In genomic region chr13:51603716-51604115, GRCh38 we compare ENCODE assay signal across 18 cellular contexts. TPM values are rescaled to one million over a fixed set of nuclear protein-coding genes. Genes with fewer than 3 reads are reported as not detected.
DNase-seq lines count a peak whose midpoint lies in the region; ATAC-seq, FAIRE-seq and TF ChIP-seq lines count a peak whose summit lies in the region.
"Had no signal": no experiment of that assay in that cellular context is flagged by ENCODE, and none has a peak within 500 bp of the region (broad histone marks: within the 10 kb centered on the region; RNA-seq: fewer than 3 reads in every experiment).

No MANE protein-coding gene starts in this region.

- TF ChIP-seq RAD21 in HepG2 (CRISPR knock-in tag; IDR thresholded peaks at IDR 0.05), result no peak

- H2AFZ ChIP-seq in HepG2 (ENCODE audit: low read length), result no peak overlapping the region
- H2AFZ ChIP-seq in mammary epithelial cell (ENCODE audit: low read depth, low read length), result no peak overlapping the region

- no peak for TF ChIP-seq CTCF in right lobe of liver (IDR thresholded peaks at IDR 0.05)
- TF ChIP-seq CTCF in HepG2 (CRISPR knock-in tag; IDR thresholded peaks at IDR 0.05), result no peak
- no peak for TF ChIP-seq CTCF in mammary epithelial cell (conservative IDR thresholded peaks at IDR 0.05 in 1 of 2, IDR thresholded peaks at IDR 0.05 in 1 of 2; ENCODE audit: extremely low read depth in 1 of 2, insufficient read depth in 1 of 2, low read depth in 1 of 2, low read length in 2 of 2)
- TF ChIP-seq CTCF in progenitor cell of endocrine pancreas (IDR thresholded peaks at IDR 0.05; ENCODE audit: unreplicated experiment), result no peak

- H3K27me3 Mint-ChIP-seq in progenitor cell of endocrine pancreas, result no peaks in the 10 kb centered on the region
- no peaks in the 10 kb centered on the region for H3K27me3 Mint-ChIP-seq in activated CD8-positive, alpha-beta memory T cell treated with anti-CD3 and anti-CD28 coated beads, Interleukin-2, amount 10 ng/mL, durations not matched to agents 7 days and 5 days
- H3K27me3 Mint-ChIP-seq: CD4-positive, alpha-beta memory T cell had no signal

- H3K4me1 Mint-ChIP-seq in progenitor cell of endocrine pancreas (ENCODE audit: low read depth), result peaks cover 4% of the 10 kb centered on the region
- H3K4me1 Mint-ChIP-seq in activated CD8-positive, alpha-beta memory T cell treated with anti-CD3 and anti-CD28 coated beads, Interleukin-2, amount 10 ng/mL, durations not matched to agents 7 days and 5 days, result peaks cover 12% of the 10 kb centered on the region

- ATAC-seq in right lobe of liver (peak; percentile 26 to 72 (median 58)), HepG2 (no peak), left lobe of liver (peak; percentile 60), GM21723 (IDR thresholded peaks at IDR 0.05; ENCODE audit: unreplicated experiment) (no peak)
- ATAC-seq in activated CD8-positive, alpha-beta memory T cell treated with anti-CD3 and anti-CD28 coated beads, Interleukin-2, amount 10 ng/mL, durations not matched to agents 7 days and 5 days, result no peak

- POLR2A ChIA-PET in HepG2 (lab: Yijun Ruan, JAX), result no interaction called here

- H3K9ac ChIP-seq in HepG2 (ENCODE audit: insufficient read depth, low read depth, low read length), result no peak overlapping the region
- H3K9ac ChIP-seq in mammary epithelial cell (ENCODE audit: insufficient read depth, low read length), result no peak overlapping the region
- H3K9ac ChIP-seq: BLaER1 had no signal

- intact Hi-C loops in right lobe of liver (cut with DNase I) (no loop called here), HepG2 (cut with micrococcal nuclease; ENCODE audit: unreplicated experiment) (no loop called here), mammary epithelial cell (cut with micrococcal nuclease) (no loop called here)

- TF ChIP-seq EP300 in HepG2 (IDR thresholded peaks at IDR 0.05; ENCODE audit: low read depth in 2 of 2, low read length in 2 of 2) (no peak), HepG2 (CRISPR knock-in tag; IDR thresholded peaks at IDR 0.05; ENCODE audit: borderline replicate concordance) (no peak)

- BruUV-seq in HepG2 (replicated peaks; lab: Mats Ljungman, UMichigan), result no TSS peak
- BruUV-seq in mammary epithelial cell (replicated peaks; lab: Mats Ljungman, UMichigan), result no TSS peak

- H3K9me3 Mint-ChIP-seq in progenitor cell of endocrine pancreas (ENCODE audit: low read depth), result no peaks in the 10 kb centered on the region
- no peaks in the 10 kb centered on the region for H3K9me3 Mint-ChIP-seq in activated CD8-positive, alpha-beta memory T cell treated with anti-CD3 and anti-CD28 coated beads, Interleukin-2, amount 10 ng/mL, durations not matched to agents 7 days and 5 days (ENCODE audit: low read depth)
- H3K9me3 Mint-ChIP-seq: CD14-positive monocyte; CD4-positive, alpha-beta memory T cell had no signal

- in situ Hi-C loops in HepG2 (cut with HindIII; ENCODE audit: extremely low pct_ligation_motif_present, low pct_unique_long_range_greater_than_20kb), result no loop called here
- in situ Hi-C loops in mammary epithelial cell (cut with MboI; ENCODE audit: low sequenced_read_pairs in 2 of 2), result no loop called here

- no peak overlapping the region for H3K27ac Mint-ChIP-seq in progenitor cell of endocrine pancreas
- H3K27ac Mint-ChIP-seq in activated CD8-positive, alpha-beta memory T cell treated with anti-CD3 and anti-CD28 coated beads, Interleukin-2, amount 10 ng/mL, durations not matched to agents 7 days and 5 days, result no peak overlapping the region
- H3K27ac Mint-ChIP-seq: CD4-positive, alpha-beta memory T cell had no signal

- H3K27ac ChIP-seq in right lobe of liver (no peak overlapping the region), HepG2 (ENCODE audit: extremely low read length, insufficient read depth, low read length) (no peak overlapping the region), mammary epithelial cell (ENCODE audit: insufficient read depth, low read depth, low read length) (no peak overlapping the region)
- H3K27ac ChIP-seq: BLaER1 had no signal

- no peaks in the 10 kb centered on the region for H3K9me3 ChIP-seq in right lobe of liver
- no peaks in the 10 kb centered on the region for H3K9me3 ChIP-seq in HepG2 (ENCODE audit: low read length)
- no peaks in the 10 kb centered on the region for H3K9me3 ChIP-seq in mammary epithelial cell (replicated peaks; ENCODE audit: insufficient read depth, low read length)

- no peaks in the 10 kb centered on the region for H3K27me3 ChIP-seq in right lobe of liver
- H3K27me3 ChIP-seq in HepG2 (ENCODE audit: control insufficient read depth in 1 of 2, insufficient read depth in 2 of 2, low read length in 2 of 2), result no peaks in the 10 kb centered on the region
- H3K27me3 ChIP-seq in mammary epithelial cell (ENCODE audit: insufficient read depth, low read length), result no peaks in the 10 kb centered on the region
- H3K27me3 ChIP-seq: BLaER1 had no signal

- no peak overlapping the region for H3K4me2 ChIP-seq in HepG2 (ENCODE audit: low read depth, low read length)
- no peak overlapping the region for H3K4me2 ChIP-seq in mammary epithelial cell (ENCODE audit: insufficient read depth, low read depth, low read length)
- H3K4me2 ChIP-seq: BLaER1 had no signal

- DNase-seq in right lobe of liver, result no peak
- no peak for DNase-seq in HepG2 (ENCODE audit: low spot score)
- DNase-seq in mammary epithelial cell, result peak; percentile 45
- no peak for DNase-seq in left lobe of liver (ENCODE audit: low spot score)
- DNase-seq in progenitor cell of endocrine pancreas (ENCODE audit: low spot score, unreplicated experiment), result no peak
- DNase-seq in activated CD8-positive, alpha-beta memory T cell treated with anti-CD3 and anti-CD28 coated beads, Interleukin-2, amount 10 ng/mL, durations not matched to agents 7 days and 5 days, result no peak
- DNase-seq: 8988T; CD4-positive, alpha-beta memory T cell; DMS153; DMS79; GDM1; H9 had no signal

- peaks cover 8% of the 10 kb centered on the region for H4K20me1 ChIP-seq in HepG2 (ENCODE audit: insufficient read depth, low read length)
- no peaks in the 10 kb centered on the region for H4K20me1 ChIP-seq in mammary epithelial cell (ENCODE audit: insufficient read depth, low read length)

- H3K4me3 ChIP-seq in right lobe of liver (no peak overlapping the region), HepG2 (replicated peaks in 1 of 3; ENCODE audit: insufficient read depth in 1 of 3, low read depth in 2 of 3, low read length in 3 of 3) (no peak overlapping the region), mammary epithelial cell (replicated peaks in 1 of 3; ENCODE audit: insufficient read depth in 1 of 3, low read depth in 2 of 3, low read length in 3 of 3) (no peak overlapping the region)
- H3K4me3 ChIP-seq: BLaER1 had no signal

- 42% methylated on average over 1 of the region's 1 CpG for WGBS in right lobe of liver (ENCODE audit: insufficient coverage, low coverage, low lambda C conversion rate, missing lambda C conversion rate)
- WGBS in HepG2 (ENCODE audit: low lambda C conversion rate), result 92% methylated on average over 1 of the region's 1 CpG
- 92% methylated on average over 1 of the region's 1 CpG for WGBS in mammary epithelial cell (ENCODE audit: low coverage, missing lambda C conversion rate)

- CTCF ChIA-PET in HepG2 (lab: Yijun Ruan, JAX; ENCODE audit: low intra/inter-chr PET ratio, low total read pairs), result no interaction called here
- CTCF ChIA-PET in mammary epithelial cell (lab: Charles Lee; ENCODE audit: low non-redundant PET), result no interaction called here
- CTCF ChIA-PET in activated CD8-positive, alpha-beta memory T cell treated with anti-CD3 and anti-CD28 coated beads, Interleukin-2, amount 10 ng/mL, durations not matched to agents 7 days and 5 days (lab: Charles Lee), result no interaction called here

- H3K79me2 ChIP-seq in HepG2 (ENCODE audit: insufficient read depth, low read length) (peaks cover 96% of the 10 kb centered on the region), mammary epithelial cell (ENCODE audit: insufficient read depth, low read length) (peaks cover 92% of the 10 kb centered on the region)

- H3K36me3 Mint-ChIP-seq in progenitor cell of endocrine pancreas (ENCODE audit: insufficient read depth), result no peaks in the 10 kb centered on the region
- H3K36me3 Mint-ChIP-seq in activated CD8-positive, alpha-beta memory T cell treated with anti-CD3 and anti-CD28 coated beads, Interleukin-2, amount 10 ng/mL, durations not matched to agents 7 days and 5 days, result peaks cover 13% of the 10 kb centered on the region

- H3K36me3 ChIP-seq in right lobe of liver (no peaks in the 10 kb centered on the region), HepG2 (replicated peaks in 1 of 2; ENCODE audit: control insufficient read depth in 1 of 2, insufficient read depth in 2 of 2, low read length in 2 of 2) (peaks cover 6 to 14% of the 10 kb centered on the region in 2 experiments; a peak in 4 of 5 replicates), mammary epithelial cell (ENCODE audit: insufficient read depth, low read length) (peaks cover 3% of the 10 kb centered on the region)

- no peak for FAIRE-seq in HepG2 (lab: Jason Lieb, UNC)
- FAIRE-seq: GM12892, GM18507, H1 had no signal

- dilution Hi-C loops in mammary epithelial cell (cut with HindIII; ENCODE audit: low sequenced_read_pairs), result no loop called here

- TF ChIP-seq POLR2A in right lobe of liver (IDR thresholded peaks at IDR 0.05) (no peak), HepG2 (IDR thresholded peaks at IDR 0.05; ENCODE audit: insufficient read depth in 1 of 2, low read depth in 2 of 2, low read length in 2 of 2) (no peak)

- H3K4me3 Mint-ChIP-seq in progenitor cell of endocrine pancreas (ENCODE audit: low read depth), result no peak overlapping the region
- H3K4me3 Mint-ChIP-seq in activated CD8-positive, alpha-beta memory T cell treated with anti-CD3 and anti-CD28 coated beads, Interleukin-2, amount 10 ng/mL, durations not matched to agents 7 days and 5 days, result no peak overlapping the region
- H3K4me3 Mint-ChIP-seq: CD14-positive monocyte; CD4-positive, alpha-beta memory T cell; H9 had no signal

- H3K4me1 ChIP-seq in right lobe of liver, result peaks cover 0 to 10% (median 0%) of the 10 kb centered on the region in 4 donors
- H3K4me1 ChIP-seq in HepG2 (ENCODE audit: insufficient read depth, low read length), result peaks cover 64% of the 10 kb centered on the region
- H3K4me1 ChIP-seq in mammary epithelial cell (ENCODE audit: insufficient read depth, low read length), result peaks cover 14% of the 10 kb centered on the region

RNA-seq across cellular contexts. Expression of gene WDFY2, which starts 19.5 kb away (rescaled TPM):
- 10 to 100 TPM in 1 of 6 experiments, 1 to 10 TPM in 5; 4.5 to 12.0 (median 7.3) TPM for total RNA-seq in right lobe of liver
- 16.4 and 22.6 TPM in 2 replicates for total RNA-seq in HepG2 (2016; rRNA removed; fragmentation: Illumina TruSeq; extraction: Trizol)
- 2.3 and 2.6 TPM in 2 replicates for total RNA-seq in HepG2 (2016; cell fraction: cytosol; rRNA removed; fragmentation: Illumina TruSeq; extraction: Trizol; ENCODE audit: low read depth)
- total RNA-seq in HepG2 (2016; cell fraction: insoluble cytoplasmic fraction; rRNA removed; fragmentation: Illumina TruSeq; extraction: Trizol), result 17.3 and 21.4 TPM in 2 replicates
- 5.6 and 7.0 TPM in 2 replicates for total RNA-seq in HepG2 (2016; cell fraction: membrane; rRNA removed; fragmentation: Illumina TruSeq; extraction: Trizol)
- 70.9 and 71.5 TPM in 2 replicates for total RNA-seq in HepG2 (2016; cell fraction: nucleus; rRNA removed; fragmentation: Illumina TruSeq; extraction: Trizol)
- 27.0 and 27.5 TPM in 2 replicates for polyA plus RNA-seq in HepG2 (2011; rRNA removed)
- 8.0 and 11.1 TPM in 2 replicates for polyA plus RNA-seq in HepG2 (2011; cell fraction: cytosol; rRNA removed)
- polyA plus RNA-seq in HepG2 (2011; cell fraction: nucleus; rRNA removed), result 67.6 and 71.9 TPM in 2 replicates
- polyA plus RNA-seq in HepG2 (2012), result 21.4 and 23.6 TPM in 2 replicates
- polyA plus RNA-seq in HepG2 (2016; cell fraction: cytosol; fragmentation: Illumina TruSeq; extraction: Trizol; ENCODE audit: low read depth), result 1.3 and 1.7 TPM in 2 replicates
- polyA plus RNA-seq in HepG2 (2016; cell fraction: insoluble cytoplasmic fraction; fragmentation: Illumina TruSeq; extraction: Trizol; ENCODE audit: low read depth), result 16.8 and 17.1 TPM in 2 replicates
- 3.4 and 3.7 TPM in 2 replicates for polyA plus RNA-seq in HepG2 (2016; cell fraction: membrane; fragmentation: Illumina TruSeq; extraction: Trizol; ENCODE audit: low read depth)
- 63.8 and 64.3 TPM in 2 replicates for polyA plus RNA-seq in HepG2 (2016; cell fraction: nucleus; fragmentation: Illumina TruSeq; extraction: Trizol; ENCODE audit: insufficient read depth, low read depth)
- 10.1 and 51.6 TPM in 2 replicates for polyA minus RNA-seq in HepG2 (2011; rRNA and poly(A)+ RNA removed; ENCODE audit: low replicate concordance)
- polyA minus RNA-seq in HepG2 (2011; cell fraction: cytosol; rRNA and poly(A)+ RNA removed), result 12.9 and 15.9 TPM in 2 replicates
- 150 and 174 TPM in 2 replicates for polyA minus RNA-seq in HepG2 (2011; cell fraction: nucleus; rRNA and poly(A)+ RNA removed)
- total RNA-seq in mammary epithelial cell, result 10 to 100 TPM; 20.7 to 32.9 TPM
- 7.4 TPM for polyA plus RNA-seq in mammary epithelial cell
- 35.2 TPM for polyA minus RNA-seq in mammary epithelial cell
- 6.2 TPM for total RNA-seq in left lobe of liver
- 17.2 and 18.0 TPM in 2 replicates for total RNA-seq in progenitor cell of endocrine pancreas
- 10 to 100 TPM in 1 of 2 experiments, 1 to 10 TPM in 1; 9.1 to 11.9 TPM for total RNA-seq in activated CD8-positive, alpha-beta memory T cell treated with anti-CD3 and anti-CD28 coated beads, Interleukin-2, amount 10 ng/mL, durations not matched to agents 7 days and 5 days

Comparison
In these comparisons a context has a peak if more than half of its experiments do, and no peak if none do; other contexts are left out.
1. ATAC-seq: peak in right lobe of liver (4 of 4) and left lobe of liver (single experiment); none in HepG2 (single experiment), GM21723 (single experiment) and activated CD8-positive, alpha-beta memory T cell treated with anti-CD3 and anti-CD28 coated beads, Interleukin-2, amount 10 ng/mL, durations not matched to agents 7 days and 5 days (single experiment).